In the genomic region with DNA sequence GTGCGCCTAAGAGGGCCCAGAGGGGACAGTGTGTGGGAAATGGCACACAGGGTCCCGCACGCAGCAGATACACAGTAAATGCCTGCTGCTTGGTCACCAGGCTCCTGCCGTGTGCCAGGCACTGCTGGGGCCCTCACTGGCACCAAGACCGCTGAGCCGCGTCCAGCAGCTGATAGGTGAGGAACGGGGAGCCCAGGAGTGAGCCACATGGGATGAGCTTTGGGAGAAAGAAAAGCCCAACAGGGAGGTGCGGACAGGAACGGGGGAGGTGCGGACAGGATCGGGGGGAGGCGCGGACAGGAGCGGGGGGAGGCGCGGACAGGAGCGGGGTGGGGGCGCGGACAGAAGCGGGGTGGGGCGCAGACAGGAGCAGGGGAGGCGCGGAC, we compare ENCODE assay signal across 23 cellular contexts. TPM values are rescaled to one million over a fixed set of nuclear protein-coding genes. Genes with fewer than 3 reads are reported as not detected.
DNase-seq lines count a peak whose midpoint lies in the region; ATAC-seq and TF ChIP-seq lines count a peak whose summit lies in the region.
"Had no signal": no experiment of that assay in that cellular context is flagged by ENCODE, and none has a peak within 500 bp of the region (broad histone marks: within the 10 kb centered on the region; RNA-seq: fewer than 3 reads in every experiment).

No MANE protein-coding gene starts in this region.

- H3K4ac ChIP-seq in mesendoderm (ENCODE audit: low read depth, low read length), result no peak overlapping the region

- H2BK5ac ChIP-seq in mesendoderm (ENCODE audit: low read length), result no peak overlapping the region

- POLR2A ChIA-PET in RWPE1 (lab: Yijun Ruan, JAX; ENCODE audit: low non-redundant PET), result no interaction called here

- TF ChIP-seq POLR2A in heart left ventricle (IDR thresholded peaks at IDR 0.05), result no peak
- TF ChIP-seq POLR2A in upper lobe of left lung (IDR thresholded peaks at IDR 0.05), result no peak

- H3K4me3 ChIP-seq in heart left ventricle, result peak overlapping the region in 1 of 12 donors; percentile 56
- no peak overlapping the region for H3K4me3 ChIP-seq in mesendoderm (ENCODE audit: low read length)
- H3K4me3 ChIP-seq in upper lobe of left lung, result no peak overlapping the region
- H3K4me3 ChIP-seq: MG63 had no signal

- H3K23ac ChIP-seq in mesendoderm (ENCODE audit: low read length), result no peak overlapping the region

- no peaks in the 10 kb centered on the region for H3K9me3 ChIP-seq in heart left ventricle
- no peaks in the 10 kb centered on the region for H3K9me3 ChIP-seq in upper lobe of left lung
- H3K9me3 ChIP-seq: BE2C, MG63, SK-N-SH had no signal

- no peak overlapping the region for H4K8ac ChIP-seq in mesendoderm (ENCODE audit: low read depth, low read length)

- H3K4me1 ChIP-seq in heart left ventricle (peaks cover 0 to 67% (median 46%) of the 10 kb centered on the region in 12 donors), mesendoderm (ENCODE audit: control insufficient read depth, low read depth, low read length) (no peaks in the 10 kb centered on the region), upper lobe of left lung (peaks cover 40 to 63% (median 44%) of the 10 kb centered on the region in 4 donors)

- TF ChIP-seq CTCF in heart left ventricle (IDR thresholded peaks at IDR 0.05), result no peak
- TF ChIP-seq CTCF in RWPE1 (conservative IDR thresholded peaks at IDR 0.05; ENCODE audit: low read depth), result no peak
- no peak for TF ChIP-seq CTCF in upper lobe of left lung (IDR thresholded peaks at IDR 0.05)

- ATAC-seq in heart left ventricle (no peak), Right ventricle myocardium inferior (no peak), upper lobe of left lung (ENCODE audit: low FRiP score in 2 of 2) (no peak), HG03442 (IDR thresholded peaks at IDR 0.05; ENCODE audit: unreplicated experiment) (no peak)
- ATAC-seq: Panc1 had no signal

- H3K79me1 ChIP-seq in mesendoderm (ENCODE audit: low read length), result no peaks in the 10 kb centered on the region

- no peak overlapping the region for H2BK15ac ChIP-seq in mesendoderm (replicated peaks; ENCODE audit: low read depth)

- intact Hi-C loops in heart left ventricle (cut with DNase I) (loop anchor here in 4 of 10 donors (1.0 to 2.0 kb wide), 2 partner anchors 19 kb away; a partner anchor contains a TSS), Right ventricle myocardium inferior (cut with DNase I) (loop anchor here (1.0 kb wide), 1 partner anchor 19 kb away; a partner anchor contains a TSS)

- H3K9ac ChIP-seq in mesendoderm (ENCODE audit: low read length), result no peak overlapping the region
- H3K9ac ChIP-seq: SK-N-SH had no signal

- H3K79me2 ChIP-seq in mesendoderm (ENCODE audit: control insufficient read depth, insufficient read depth, low read length), result no peaks in the 10 kb centered on the region

- CTCF ChIA-PET in RWPE1 (lab: Yijun Ruan, JAX), result interaction anchor here (0.6 kb wide), 1 partner anchor 21 kb away, joined by 3 read pairs; no protein-coding TSS in a partner anchor

- no peak overlapping the region for H2AK5ac ChIP-seq in mesendoderm (ENCODE audit: low read length)

- H3K27ac ChIP-seq in heart left ventricle (peak overlapping the region in 11 of 12 donors; percentile 77 to 99 (median 92)), RWPE1 (peak overlapping the region; percentile 84), mesendoderm (ENCODE audit: low read depth, low read length) (no peak overlapping the region), upper lobe of left lung (peak overlapping the region; percentile 65 to 86 (median 84))

- peak overlapping the region; percentile 40 for H3K56ac ChIP-seq in mesendoderm (ENCODE audit: low read length)

- H3K18ac ChIP-seq in mesendoderm (ENCODE audit: low read length), result no peak overlapping the region

- no peak for TF ChIP-seq EP300 in upper lobe of left lung (IDR thresholded peaks at IDR 0.05)

- no peak for DNase-seq in heart left ventricle
- no peak for DNase-seq in Right ventricle myocardium inferior (ENCODE audit: missing footprints)
- DNase-seq in RWPE1 (ENCODE audit: low spot score), result no peak
- no peak for DNase-seq in mesendoderm
- DNase-seq in upper lobe of left lung, result peak in 1 of 2 donors; percentile 69
- DNase-seq in NCI-H524 (lab: John Stamatoyannopoulos, UW), result no peak
- DNase-seq in putamen (ENCODE audit: low spot score), result no peak
- DNase-seq: 8988T; BE2C; Calu3; CD4-positive, alpha-beta memory T cell; DMS53; HCEC 1CT; MG63; NCI-H1092; NCI-H146; NCI-H2081 treated with DMSO at 0.1 percent for 48 hours; NCI-H510A; NCI-H82; SHP77; SK-N-SH had no signal

- no peak overlapping the region for H2BK120ac ChIP-seq in mesendoderm (ENCODE audit: low read depth, low read length)

- WGBS in heart left ventricle, 4 donors, result 78 to 86% (median 85%) methylated on average over 21 to 24 of the region's 24 CpGs
- WGBS in mesendoderm (ENCODE audit: extremely low coverage, insufficient coverage, low lambda C conversion rate), result no CpG with 5 or more reads among the region's 24 CpGs
- 90 to 93% methylated on average over 22 to 24 of the region's 24 CpGs for WGBS in upper lobe of left lung, 2 donors

- H4K5ac ChIP-seq in mesendoderm (ENCODE audit: low read length), result no peak overlapping the region

- H3K27me3 ChIP-seq in heart left ventricle (no peaks in the 10 kb centered on the region), mesendoderm (ENCODE audit: insufficient read depth, low read length, poor library complexity) (no peaks in the 10 kb centered on the region), upper lobe of left lung (no peaks in the 10 kb centered on the region)
- H3K27me3 ChIP-seq: BE2C, MG63 had no signal

- H3K36me3 ChIP-seq in heart left ventricle (peaks cover 0 to 2% (median 0%) of the 10 kb centered on the region in 9 donors), mesendoderm (ENCODE audit: control insufficient read depth, insufficient read depth, low read length) (no peaks in the 10 kb centered on the region), upper lobe of left lung (peaks cover 0 to 2% (median under 1%) of the 10 kb centered on the region in 4 donors)

- no peak overlapping the region for H3K4me2 ChIP-seq in mesendoderm (ENCODE audit: low read length)
- H3K4me2 ChIP-seq: SK-N-SH had no signal

RNA-seq across cellular contexts. Expression of a gene that starts 16.5 kb away (rescaled TPM):
- total RNA-seq in heart left ventricle (10 to 100 TPM; 24.1 to 52.0 (median 31.7) TPM), Right ventricle myocardium inferior (48.6 TPM), upper lobe of left lung (10 to 100 TPM; 10.0 to 78.6 (median 24.2) TPM)
- 10 to 100 TPM; 31.5 to 80.2 TPM for polyA plus RNA-seq in heart left ventricle
- polyA plus RNA-seq in mesendoderm (2013, experiment 1 of 2), result 8.2 TPM
- polyA plus RNA-seq in mesendoderm (2013, experiment 2 of 2), result 8.6 TPM

RNA-seq across cellular contexts. Expression of a gene that starts 19.7 kb away (rescaled TPM):
- total RNA-seq in heart left ventricle (10 to 100 TPM; 21.3 to 67.8 (median 33.6) TPM), Right ventricle myocardium inferior (40.6 TPM), upper lobe of left lung (10 to 100 TPM in 5 of 6 donors, 1 to 10 TPM in 1; 5.2 to 35.9 (median 19.4) TPM)
- polyA plus RNA-seq in heart left ventricle, result 10 to 100 TPM; 22.6 to 36.8 TPM
- polyA plus RNA-seq in mesendoderm (2013, experiment 1 of 2), result 18.9 TPM
- polyA plus RNA-seq in mesendoderm (2013, experiment 2 of 2), result 19.7 TPM

RNA-seq across cellular contexts. Expression of a gene that starts 29.6 kb away (rescaled TPM):
- 1 to 10 TPM in 2 of 9 donors, under 1 TPM in 7; 0.30 to 7.1 (median 0.77) TPM for total RNA-seq in heart left ventricle
- polyA plus RNA-seq in heart left ventricle, result under 1 TPM; 0.69 to 1.00 TPM
- 1.4 TPM for total RNA-seq in Right ventricle myocardium inferior
- 0.29 TPM for polyA plus RNA-seq in mesendoderm (2013, experiment 1 of 2)
- polyA plus RNA-seq in mesendoderm (2013, experiment 2 of 2), result 0.20 TPM
- 10 to 100 TPM in 5 of 6 donors, 1 to 10 TPM in 1; 3.5 to 30.4 (median 16.8) TPM for total RNA-seq in upper lobe of left lung

RNA-seq across cellular contexts. Expression of a gene that starts 40.0 kb away (rescaled TPM):
- total RNA-seq in heart left ventricle (under 1 TPM in 1 of 9 donors, not detected in 8; 0.04 TPM), Right ventricle myocardium inferior (not detected), upper lobe of left lung (10 to 100 TPM in 3 of 6 donors, 1 to 10 TPM in 2, under 1 TPM in 1; 0.17 to 22.3 (median 10.0) TPM)
- polyA plus RNA-seq in heart left ventricle, result not detected
- under 0.01 TPM for polyA plus RNA-seq in mesendoderm (2013, experiment 1 of 2)
- polyA plus RNA-seq in mesendoderm (2013, experiment 2 of 2), result under 0.01 TPM
- total RNA-seq: CD4-positive, alpha-beta memory T cell had no signal
- polyA plus RNA-seq: CD4-positive, alpha-beta memory T cell; SK-N-SH had no signal

RNA-seq across cellular contexts. Expression of a gene that starts 56.1 kb away (rescaled TPM):
- total RNA-seq in heart left ventricle (1 to 10 TPM; 3.1 to 7.8 (median 4.5) TPM), Right ventricle myocardium inferior (4.0 TPM), upper lobe of left lung (10 to 100 TPM in 3 of 6 donors, 1 to 10 TPM in 3; 7.8 to 35.6 (median 13.2) TPM)
- polyA plus RNA-seq in heart left ventricle, result 1 to 10 TPM; 4.0 to 4.3 TPM
- polyA plus RNA-seq in mesendoderm (2013, experiment 1 of 2), result 12.5 TPM
- 12.5 TPM for polyA plus RNA-seq in mesendoderm (2013, experiment 2 of 2)
